In the genomic region with DNA sequence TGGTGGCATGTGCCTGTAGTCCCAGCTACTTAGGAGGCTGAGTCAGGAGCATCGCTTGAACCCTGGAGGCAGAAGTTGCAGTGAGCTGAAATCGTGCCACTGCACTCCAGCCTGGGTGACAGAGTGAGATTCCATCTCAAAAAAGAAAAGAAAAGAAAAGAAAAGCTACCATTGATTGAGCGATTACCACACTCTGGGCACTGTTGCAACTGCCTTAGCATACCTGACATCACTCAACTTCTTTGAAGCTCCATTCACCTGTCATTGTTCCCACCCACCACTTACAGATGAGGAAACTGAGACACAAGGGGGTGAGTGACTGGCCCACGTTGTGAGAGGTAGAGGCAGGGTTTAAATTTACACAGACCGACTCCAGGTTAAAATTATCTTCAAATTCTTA, we compare ENCODE assay signal across 1 cellular context.
TF ChIP-seq lines count a peak whose summit lies in the region.

No MANE protein-coding gene starts in this region.

TF ChIP-seq in HepG2, 621 proteins besides CTCF, POLR2A, EP300 and RAD21:
- TF ChIP-seq, protein P1, sequence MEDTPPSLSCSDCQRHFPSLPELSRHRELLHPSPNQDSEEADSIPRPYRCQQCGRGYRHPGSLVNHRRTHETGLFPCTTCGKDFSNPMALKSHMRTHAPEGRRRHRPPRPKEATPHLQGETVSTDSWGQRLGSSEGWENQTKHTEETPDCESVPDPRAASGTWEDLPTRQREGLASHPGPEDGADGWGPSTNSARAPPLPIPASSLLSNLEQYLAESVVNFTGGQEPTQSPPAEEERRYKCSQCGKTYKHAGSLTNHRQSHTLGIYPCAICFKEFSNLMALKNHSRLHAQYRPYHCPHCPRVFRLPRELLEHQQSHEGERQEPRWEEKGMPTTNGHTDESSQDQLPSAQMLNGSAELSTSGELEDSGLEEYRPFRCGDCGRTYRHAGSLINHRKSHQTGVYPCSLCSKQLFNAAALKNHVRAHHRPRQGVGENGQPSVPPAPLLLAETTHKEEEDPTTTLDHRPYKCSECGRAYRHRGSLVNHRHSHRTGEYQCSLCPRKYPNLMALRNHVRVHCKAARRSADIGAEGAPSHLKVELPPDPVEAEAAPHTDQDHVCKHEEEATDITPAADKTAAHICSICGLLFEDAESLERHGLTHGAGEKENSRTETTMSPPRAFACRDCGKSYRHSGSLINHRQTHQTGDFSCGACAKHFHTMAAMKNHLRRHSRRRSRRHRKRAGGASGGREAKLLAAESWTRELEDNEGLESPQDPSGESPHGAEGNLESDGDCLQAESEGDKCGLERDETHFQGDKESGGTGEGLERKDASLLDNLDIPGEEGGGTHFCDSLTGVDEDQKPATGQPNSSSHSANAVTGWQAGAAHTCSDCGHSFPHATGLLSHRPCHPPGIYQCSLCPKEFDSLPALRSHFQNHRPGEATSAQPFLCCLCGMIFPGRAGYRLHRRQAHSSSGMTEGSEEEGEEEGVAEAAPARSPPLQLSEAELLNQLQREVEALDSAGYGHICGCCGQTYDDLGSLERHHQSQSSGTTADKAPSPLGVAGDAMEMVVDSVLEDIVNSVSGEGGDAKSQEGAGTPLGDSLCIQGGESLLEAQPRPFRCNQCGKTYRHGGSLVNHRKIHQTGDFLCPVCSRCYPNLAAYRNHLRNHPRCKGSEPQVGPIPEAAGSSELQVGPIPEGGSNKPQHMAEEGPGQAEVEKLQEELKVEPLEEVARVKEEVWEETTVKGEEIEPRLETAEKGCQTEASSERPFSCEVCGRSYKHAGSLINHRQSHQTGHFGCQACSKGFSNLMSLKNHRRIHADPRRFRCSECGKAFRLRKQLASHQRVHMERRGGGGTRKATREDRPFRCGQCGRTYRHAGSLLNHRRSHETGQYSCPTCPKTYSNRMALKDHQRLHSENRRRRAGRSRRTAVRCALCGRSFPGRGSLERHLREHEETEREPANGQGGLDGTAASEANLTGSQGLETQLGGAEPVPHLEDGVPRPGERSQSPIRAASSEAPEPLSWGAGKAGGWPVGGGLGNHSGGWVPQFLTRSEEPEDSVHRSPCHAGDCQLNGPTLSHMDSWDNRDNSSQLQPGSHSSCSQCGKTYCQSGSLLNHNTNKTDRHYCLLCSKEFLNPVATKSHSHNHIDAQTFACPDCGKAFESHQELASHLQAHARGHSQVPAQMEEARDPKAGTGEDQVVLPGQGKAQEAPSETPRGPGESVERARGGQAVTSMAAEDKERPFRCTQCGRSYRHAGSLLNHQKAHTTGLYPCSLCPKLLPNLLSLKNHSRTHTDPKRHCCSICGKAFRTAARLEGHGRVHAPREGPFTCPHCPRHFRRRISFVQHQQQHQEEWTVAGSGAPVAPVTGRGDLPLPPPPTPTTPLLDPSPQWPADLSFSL (CRISPR knock-in tag; IDR thresholded peaks at IDR 0.05), result no peak
- peak; percentile 48; the same call in 1 of the 2 replicates for TF ChIP-seq CEBPB (IDR thresholded peaks at IDR 0.05; ENCODE audit: borderline replicate concordance, low read depth, low read length)
